ENCODE assay signal across 20 cellular contexts in the genomic region with DNA sequence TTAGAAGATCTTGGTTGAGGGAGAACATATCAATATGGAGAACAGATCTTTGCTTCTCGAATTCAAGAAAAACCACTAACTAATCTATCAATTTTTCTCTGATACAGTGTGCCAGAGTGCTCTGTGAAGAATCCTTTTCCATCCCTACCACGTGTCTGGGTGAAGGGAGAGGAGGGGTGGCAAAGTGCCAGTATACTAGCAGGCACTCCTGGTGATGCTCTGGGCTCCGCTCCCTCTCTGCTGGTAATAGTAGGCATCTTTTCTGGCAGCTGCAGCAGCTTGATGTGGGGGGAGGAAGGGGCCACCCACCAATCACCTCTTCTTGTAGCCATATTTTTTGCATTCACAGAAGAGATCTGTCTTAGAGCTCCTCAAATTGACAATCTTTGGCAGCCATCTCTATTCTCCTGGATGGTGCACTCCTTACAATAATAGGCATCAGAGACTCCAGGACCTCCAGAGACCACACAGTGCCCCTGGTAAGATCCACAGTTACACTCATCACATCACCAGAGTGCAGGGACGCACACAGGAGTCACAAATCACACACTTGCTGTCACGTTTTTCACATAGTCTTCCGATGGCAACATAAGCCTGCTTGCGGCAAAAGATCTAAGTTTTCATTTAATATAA. TPM values are rescaled to one million over a fixed set of nuclear protein-coding genes. Genes with fewer than 3 reads are reported as not detected.
DNase-seq lines count a peak whose midpoint lies in the region; ATAC-seq and TF ChIP-seq lines count a peak whose summit lies in the region.
"Had no signal": no experiment of that assay in that cellular context is flagged by ENCODE, and none has a peak within 500 bp of the region (broad histone marks: within the 10 kb centered on the region; RNA-seq: fewer than 3 reads in every experiment).

No MANE protein-coding gene starts in this region.

- peak; percentile 84 for DNase-seq in NCI-H1105 (lab: John Stamatoyannopoulos, UW)
- peak; percentile 79 for DNase-seq in NCI-H2171 treated with DMSO at 0.1 percent for 48 hours (lab: John Stamatoyannopoulos, UW)
- DNase-seq in esophagus muscularis mucosa (ENCODE audit: extremely low spot score) = no peak
- no peak for DNase-seq in natural killer cell treated with Interleukin-12 subunit alpha and Interleukin-12 subunit beta and Interleukin-15 and Interleukin-18, amount 100 ng/mL, for 72 hours (ENCODE audit: low spot score)
- no peak for DNase-seq in DMS53 treated with DMSO at 0.1 percent for 48 hours (lab: John Stamatoyannopoulos, UW; ENCODE audit: unreplicated experiment)
- no peak for DNase-seq in GM23248
- DNase-seq in H9 = no peak
- DNase-seq: activated CD4-positive, CD25-positive, alpha-beta regulatory T cell; activated naive CD8-positive, alpha-beta T cell treated with anti-CD3 and anti-CD28 coated beads for 36 hours; erythroblast; naive thymus-derived CD4-positive, alpha-beta T cell; NCI-H510A treated with DMSO at 0.1 percent for 48 hours; SJCRH30; small intestine; stimulated activated CD4-positive, alpha-beta T cell treated with anti-CD3 and anti-CD28 coated beads, Interleukin-4, amount 100 ng/mL, for 1 hour had no signal

- H4K20me1 ChIP-seq in GM23248 (ENCODE audit: insufficient read depth) (no peaks in the 10 kb centered on the region), H9 (ENCODE audit: control insufficient read depth, insufficient read depth, insufficient read length) (no peaks in the 10 kb centered on the region)

- no peaks in the 10 kb centered on the region for H3K9me2 ChIP-seq in GM23248 (ENCODE audit: insufficient read depth)

- H2BK20ac ChIP-seq in H9 (ENCODE audit: low read depth, low read length, poor library complexity, severe bottlenecking) = no peak overlapping the region

- H2AFZ ChIP-seq in GM23248 (no peak overlapping the region), H9 (ENCODE audit: low read length) (no peak overlapping the region)

- no peaks in the 10 kb centered on the region for H3K27me3 Mint-ChIP-seq in natural killer cell treated with Interleukin-12 subunit alpha and Interleukin-12 subunit beta and Interleukin-15 and Interleukin-18, amount 100 ng/mL, for 72 hours
- H3K27me3 Mint-ChIP-seq in H9 (ENCODE audit: low read depth) = no peaks in the 10 kb centered on the region
- H3K27me3 Mint-ChIP-seq: activated naive CD8-positive, alpha-beta T cell treated with anti-CD3 and anti-CD28 coated beads for 36 hours; naive thymus-derived CD4-positive, alpha-beta T cell had no signal

- H3K36me3 Mint-ChIP-seq in natural killer cell treated with Interleukin-12 subunit alpha and Interleukin-12 subunit beta and Interleukin-15 and Interleukin-18, amount 100 ng/mL, for 72 hours = no peaks in the 10 kb centered on the region
- peaks cover 5 to 13% (median 8%) of the 10 kb centered on the region in 3 experiments; a peak in 6 of 7 replicates for H3K36me3 Mint-ChIP-seq in H9 (ENCODE audit: insufficient read depth in 1 of 3, low read depth in 3 of 3)

- H3K4me2 ChIP-seq in GM23248 (ENCODE audit: unreplicated experiment) = no peak overlapping the region
- no peak overlapping the region for H3K4me2 ChIP-seq in H9 (ENCODE audit: insufficient read depth, insufficient read length, low read length)
- H3K4me2 ChIP-seq: KMS-11 had no signal

- H3K56ac ChIP-seq in H9 (ENCODE audit: insufficient read length, low read depth, low read length) = no peak overlapping the region

- H2BK15ac ChIP-seq in H9 (ENCODE audit: low read depth, low read length) = no peak overlapping the region

- peaks cover 18 to 29% of the 10 kb centered on the region in 2 donors for H3K4me1 Mint-ChIP-seq in natural killer cell treated with Interleukin-12 subunit alpha and Interleukin-12 subunit beta and Interleukin-15 and Interleukin-18, amount 100 ng/mL, for 72 hours (ENCODE audit: low read depth in 2 of 2)
- H3K4me1 Mint-ChIP-seq in H9 = no peaks in the 10 kb centered on the region; a peak in 1 of 4 replicates

- H3K4me3 ChIP-seq in esophagus muscularis mucosa (no peak overlapping the region), GM23248 (no peak overlapping the region)
- H3K4me3 ChIP-seq: lung, SJCRH30 had no signal

- H3K79me1 ChIP-seq in H9 (ENCODE audit: insufficient read depth, low read depth, low read length, poor library complexity, severe bottlenecking) = no peaks in the 10 kb centered on the region

- no peak overlapping the region for H4K8ac ChIP-seq in H9 (replicated peaks; ENCODE audit: insufficient read length, low read depth, low read length)

- no peak overlapping the region for H2BK12ac ChIP-seq in H9 (ENCODE audit: insufficient read length, low read depth, low read length)

- peaks cover 67% of the 10 kb centered on the region for H3K79me2 ChIP-seq in GM23248 (ENCODE audit: insufficient read depth)
- no peaks in the 10 kb centered on the region for H3K79me2 ChIP-seq in H9 (ENCODE audit: insufficient read depth, low read length)

- intact Hi-C loops in esophagus muscularis mucosa (cut with DNase I) = no loop called here

- H4K5ac ChIP-seq in H9 (ENCODE audit: insufficient read length, low read depth, low read length) = no peak overlapping the region

- H2BK120ac ChIP-seq in H9 (ENCODE audit: low read depth, low read length, poor library complexity, severe bottlenecking) = no peak overlapping the region

- H3K4me3 Mint-ChIP-seq in natural killer cell treated with Interleukin-12 subunit alpha and Interleukin-12 subunit beta and Interleukin-15 and Interleukin-18, amount 100 ng/mL, for 72 hours = no peak overlapping the region
- H3K4me3 Mint-ChIP-seq in H9 = no peak overlapping the region
- H3K4me3 Mint-ChIP-seq: activated naive CD8-positive, alpha-beta T cell treated with anti-CD3 and anti-CD28 coated beads for 36 hours; activated T-helper 1 cell treated with anti-CD3 and anti-CD28 coated beads, Interleukin-12 subunit alpha, Interleukin-12 subunit beta, Interleukin-2, Interleukin-4 antibody, amounts not matched to agents 30 ng/mL and 10 ng/mL and 1 ng/mL, durations not matched to agents 14 hours and 24 hours and 36 hours; naive thymus-derived CD4-positive, alpha-beta T cell had no signal

- TF ChIP-seq CTCF in esophagus muscularis mucosa (IDR thresholded peaks at IDR 0.05) = no peak
- TF ChIP-seq CTCF in H9 (conservative IDR thresholded peaks at IDR 0.05) = no peak

- no peak for TF ChIP-seq EP300 in esophagus muscularis mucosa (IDR thresholded peaks at IDR 0.05)

- peak overlapping the region; percentile 41 to 74 for H3K27ac Mint-ChIP-seq in natural killer cell treated with Interleukin-12 subunit alpha and Interleukin-12 subunit beta and Interleukin-15 and Interleukin-18, amount 100 ng/mL, for 72 hours
- H3K27ac Mint-ChIP-seq in H9 = no peak overlapping the region; a peak in 1 of 7 replicates
- H3K27ac Mint-ChIP-seq: activated naive CD8-positive, alpha-beta T cell treated with anti-CD3 and anti-CD28 coated beads for 36 hours; activated T-helper 1 cell treated with anti-CD3 and anti-CD28 coated beads, Interleukin-12 subunit alpha, Interleukin-12 subunit beta, Interleukin-2, Interleukin-4 antibody, amounts not matched to agents 30 ng/mL and 10 ng/mL and 1 ng/mL, durations not matched to agents 14 hours and 24 hours and 36 hours had no signal

- no peak overlapping the region for H3K23ac ChIP-seq in H9 (ENCODE audit: insufficient read length, low read depth, low read length)

- no peak overlapping the region for H3T11ph ChIP-seq in H9 (ENCODE audit: low read length)

- ATAC-seq in natural killer cell treated with Interleukin-12 subunit alpha and Interleukin-12 subunit beta and Interleukin-15 and Interleukin-18, amount 100 ng/mL, for 72 hours = no peak
- ATAC-seq in GM21447 (IDR thresholded peaks at IDR 0.05; ENCODE audit: unreplicated experiment) = no peak
- ATAC-seq: HCT116; naive thymus-derived CD4-positive, alpha-beta T cell had no signal

- H3K14ac ChIP-seq in H9 (ENCODE audit: insufficient read depth, low read length) = no peak overlapping the region

- in situ Hi-C loops in GM23248 (cut with MboI) = no loop called here

- no peak overlapping the region for H2BK5ac ChIP-seq in H9 (ENCODE audit: insufficient read length, low read length)

- H3K18ac ChIP-seq in H9 (ENCODE audit: insufficient read length, low read depth, low read length) = no peak overlapping the region

- H3K4ac ChIP-seq in H9 (ENCODE audit: low read depth, low read length) = no peak overlapping the region

- H4K91ac ChIP-seq in H9 (ENCODE audit: insufficient read length, low read depth, low read length) = no peak overlapping the region

- H3K9ac ChIP-seq in GM23248 (no peak overlapping the region), H9 (ENCODE audit: extremely low read depth, insufficient read length, low read length) (no peak overlapping the region)
- H3K9ac ChIP-seq: KMS-11 had no signal

- no peak overlapping the region for H2AK5ac ChIP-seq in H9 (ENCODE audit: insufficient read length, low read length)

- 79% methylated on average over 7 of the region's 7 CpGs for WGBS in esophagus muscularis mucosa
- WGBS in GM23248 (ENCODE audit: low coverage in 1 of 2, low lambda C conversion rate in 2 of 2, missing lambda C conversion rate in 2 of 2), 2 experiments = 78 to 79% methylated on average over 7 of the region's 7 CpGs
- WGBS in H9 (ENCODE audit: extremely low coverage, insufficient read length, low lambda C conversion rate) = no CpG with 5 or more reads among the region's 7 CpGs

- H3F3A ChIP-seq in GM23248 (ENCODE audit: insufficient read depth) = no peaks in the 10 kb centered on the region

- H3K4me1 ChIP-seq in esophagus muscularis mucosa (peaks cover 0 to 65% (median 48%) of the 10 kb centered on the region in 4 donors), GM23248 (ENCODE audit: insufficient read depth) (peaks cover 12% of the 10 kb centered on the region), H9 (ENCODE audit: insufficient read depth, low read length) (no peaks in the 10 kb centered on the region)
- H3K4me1 ChIP-seq: SJCRH30 had no signal

- H3K36me3 ChIP-seq in esophagus muscularis mucosa (peaks cover 0 to 4% (median 0%) of the 10 kb centered on the region in 4 donors), GM23248 (ENCODE audit: low read depth) (no peaks in the 10 kb centered on the region)
- H3K36me3 ChIP-seq: SJCRH30 had no signal

- H3K27me3 ChIP-seq in esophagus muscularis mucosa (no peaks in the 10 kb centered on the region), GM23248 (replicated peaks; ENCODE audit: insufficient read depth) (no peaks in the 10 kb centered on the region), H9 (ENCODE audit: insufficient read depth, low read length) (no peaks in the 10 kb centered on the region)
- H3K27me3 ChIP-seq: SJCRH30 had no signal

- H3K23me2 ChIP-seq in H9 (ENCODE audit: insufficient read length, low read depth, low read length, poor library complexity, severe bottlenecking) = no peaks in the 10 kb centered on the region

- peak overlapping the region; percentile 59 to 76 (median 72) for H3K27ac ChIP-seq in esophagus muscularis mucosa (replicated peaks in 1 of 4)
- H3K27ac ChIP-seq in GM23248 = no peak overlapping the region
- no peak overlapping the region for H3K27ac ChIP-seq in H9 (ENCODE audit: insufficient read length, low read depth, low read length)
- H3K27ac ChIP-seq: KMS-11, SJCRH30 had no signal

- H3K9me3 Mint-ChIP-seq in natural killer cell treated with Interleukin-12 subunit alpha and Interleukin-12 subunit beta and Interleukin-15 and Interleukin-18, amount 100 ng/mL, for 72 hours = no peaks in the 10 kb centered on the region
- H3K9me3 Mint-ChIP-seq in H9 = peaks cover 6 to 7% of the 10 kb centered on the region in 2 experiments; a peak in 3 of 5 replicates

- no peak for TF ChIP-seq POLR2A in esophagus muscularis mucosa (IDR thresholded peaks at IDR 0.05; ENCODE audit: low read depth)

- H3K9me3 ChIP-seq in esophagus muscularis mucosa = peaks cover 0 to 6% (median 2%) of the 10 kb centered on the region in 4 donors
- H3K9me3 ChIP-seq in GM23248 (ENCODE audit: low read depth) = no peaks in the 10 kb centered on the region
- H3K9me3 ChIP-seq in H9 (ENCODE audit: control insufficient read depth, low read depth, low read length) = no peaks in the 10 kb centered on the region
- H3K9me3 ChIP-seq: SJCRH30 had no signal

RNA-seq across cellular contexts. Expression of a gene that starts 15.7 kb away (rescaled TPM):
- 10 to 100 TPM; 32.5 to 49.1 (median 41.5) TPM for total RNA-seq in esophagus muscularis mucosa
- 10 to 100 TPM; 39.1 to 52.0 TPM for total RNA-seq in natural killer cell treated with Interleukin-12 subunit alpha and Interleukin-12 subunit beta and Interleukin-15 and Interleukin-18, amount 100 ng/mL, for 72 hours
- 10.5 and 14.6 TPM in 2 replicates for total RNA-seq in GM23248 (2014; rRNA removed; shearing (Covaris generic))
- 2.5 and 3.2 TPM in 2 replicates for polyA plus RNA-seq in GM23248 (2016; fragmentation: Nextera tagmentation; extraction: Ambion mirVana)
- 22.1 and 22.7 TPM in 2 replicates for total RNA-seq in H9 (2021)

Comparison
In these comparisons a context has a peak if more than half of its experiments do, and no peak if none do; other contexts are left out.
1. DNase-seq: peak in NCI-H1105 (single experiment) and NCI-H2171 treated with DMSO at 0.1 percent for 48 hours (single experiment); none in esophagus muscularis mucosa (single experiment), natural killer cell treated with Interleukin-12 subunit alpha and Interleukin-12 subunit beta and Interleukin-15 and Interleukin-18, amount 100 ng/mL, for 72 hours (single experiment), DMS53 treated with DMSO at 0.1 percent for 48 hours (single experiment), GM23248 (single experiment) and H9 (single experiment).
2. H3K27ac ChIP-seq: peak in esophagus muscularis mucosa (4 of 4); none in GM23248 (single experiment) and H9 (single experiment).
3. H3K27ac Mint-ChIP-seq: peak in natural killer cell treated with Interleukin-12 subunit alpha and Interleukin-12 subunit beta and Interleukin-15 and Interleukin-18, amount 100 ng/mL, for 72 hours (2 of 2); none in H9 (0 of 3).